ENCODE assay signal across 16 cellular contexts in genomic region chr2:223787358-223787757, GRCh38. TPM values are rescaled to one million over a fixed set of nuclear protein-coding genes. Genes with fewer than 3 reads are reported as not detected.
DNase-seq lines count a peak whose midpoint lies in the region; ATAC-seq and TF ChIP-seq lines count a peak whose summit lies in the region.
"Had no signal": no experiment of that assay in that cellular context is flagged by ENCODE, and none has a peak within 500 bp of the region (broad histone marks: within the 10 kb centered on the region; RNA-seq: fewer than 3 reads in every experiment).

No MANE protein-coding gene starts in this region.

- H3K36me3 ChIP-seq in endodermal cell (ENCODE audit: control insufficient read depth, insufficient read depth, low read length) (no peaks in the 10 kb centered on the region), PC-3 (ENCODE audit: low read depth, low read length) (peaks cover 12% of the 10 kb centered on the region)

- H3K4me1 ChIP-seq in endodermal cell (ENCODE audit: control insufficient read depth, insufficient read depth, low read length) (no peaks in the 10 kb centered on the region), PC-3 (ENCODE audit: insufficient read depth, low read length) (no peaks in the 10 kb centered on the region)

- no peak overlapping the region for H3K9ac ChIP-seq in endodermal cell (ENCODE audit: extremely low read depth, low read length, poor library complexity, severe bottlenecking)
- H3K9ac ChIP-seq in PC-3 (ENCODE audit: low read length) = no peak overlapping the region

- no peaks in the 10 kb centered on the region for H4K20me1 ChIP-seq in PC-3 (ENCODE audit: low read length)

- DNase-seq in endodermal cell (no peak), GM19238 (ENCODE audit: insufficient read length, low spot score) (no peak), PC-3 (no peak), NCI-H187 (lab: John Stamatoyannopoulos, UW) (no peak)
- no peak for DNase-seq in activated CD4-positive, alpha-beta T cell treated with anti-CD3 and anti-CD28 coated beads, Interleukin-2, amount 50 U/mL, for 1 hour
- DNase-seq: activated CD4-positive, alpha-beta T cell treated with anti-CD3 and anti-CD28 coated beads for 36 hours; AML-193; anterior cingulate cortex; cortex of kidney; H7; NCI-H2227 treated with DMSO at 0.1 percent for 48 hours had no signal

- H3K4me3 Mint-ChIP-seq in endodermal cell = no peak overlapping the region
- H3K4me3 Mint-ChIP-seq: activated CD4-positive, alpha-beta T cell treated with anti-CD3 and anti-CD28 coated beads for 36 hours; activated T-helper 1 cell treated with anti-CD3 and anti-CD28 coated beads, Interleukin-12 subunit alpha, Interleukin-12 subunit beta, Interleukin-2, Interleukin-4 antibody, amounts not matched to agents 30 ng/mL and 10 ng/mL and 1 ng/mL, durations not matched to agents 14 hours and 24 hours and 36 hours; T-helper 1 cell treated with Interleukin-12 subunit alpha and Interleukin-12 subunit beta and Interleukin-4 antibody, amounts not matched to agents 30 μg/mL and 1 μg/mL, for 36 hours had no signal

- 83% methylated on average over 2 of the region's 2 CpGs; no CpG with 5 or more reads in 1 of the 2 experiments for WGBS in endodermal cell (ENCODE audit: insufficient coverage in 1 of 2, insufficient read length in 1 of 2), 2 experiments

- H3K27ac Mint-ChIP-seq in endodermal cell = peak overlapping the region; percentile 0
- H3K27ac Mint-ChIP-seq: activated CD4-positive, alpha-beta T cell treated with anti-CD3 and anti-CD28 coated beads for 36 hours; activated T-helper 1 cell treated with anti-CD3 and anti-CD28 coated beads, Interleukin-12 subunit alpha, Interleukin-12 subunit beta, Interleukin-2, Interleukin-4 antibody, amounts not matched to agents 30 ng/mL and 10 ng/mL and 1 ng/mL, durations not matched to agents 14 hours and 24 hours and 36 hours; T-helper 1 cell treated with Interleukin-12 subunit alpha and Interleukin-12 subunit beta and Interleukin-4 antibody, amounts not matched to agents 30 μg/mL and 1 μg/mL, for 36 hours had no signal

- no peaks in the 10 kb centered on the region for H3F3A ChIP-seq in PC-3 (ENCODE audit: low read length, unreplicated experiment)

- H3K27ac ChIP-seq in endodermal cell (ENCODE audit: low read depth, low read length) (no peak overlapping the region), PC-3 (ENCODE audit: low read length) (no peak overlapping the region)

- TF ChIP-seq CTCF in endodermal cell (conservative IDR thresholded peaks at IDR 0.05) = no peak
- TF ChIP-seq CTCF in PC-3 (conservative IDR thresholded peaks at IDR 0.05; ENCODE audit: low read depth, low read length) = no peak

- H3K9me3 ChIP-seq in endodermal cell (ENCODE audit: control insufficient read depth, low read length) (no peaks in the 10 kb centered on the region), PC-3 (ENCODE audit: low read length) (no peaks in the 10 kb centered on the region)

- H3K27me3 ChIP-seq in endodermal cell (ENCODE audit: control insufficient read depth, insufficient read depth, low read length, poor library complexity, severe bottlenecking) = no peaks in the 10 kb centered on the region
- no peaks in the 10 kb centered on the region for H3K27me3 ChIP-seq in PC-3 (ENCODE audit: low read length)

- H3K36me3 Mint-ChIP-seq in endodermal cell (ENCODE audit: low read depth) = no peaks in the 10 kb centered on the region

- POLR2A ChIA-PET in PC-3 (lab: Charles Lee; ENCODE audit: unreplicated experiment) = no interaction called here

- CTCF ChIA-PET in PC-3 (lab: Charles Lee) = no interaction called here

- peaks cover 22% of the 10 kb centered on the region for H3K4me1 Mint-ChIP-seq in endodermal cell

- no peak overlapping the region for H2AFZ ChIP-seq in PC-3 (ENCODE audit: low read length)

- no TSS peak for BruUV-seq in PC-3 (replicated peaks; lab: Mats Ljungman, UMichigan)

- no peak overlapping the region for H3K4me2 ChIP-seq in PC-3 (ENCODE audit: low read length)

- peaks cover under 1% of the 10 kb centered on the region for H3K9me3 Mint-ChIP-seq in endodermal cell
- H3K9me3 Mint-ChIP-seq: activated T-helper 1 cell treated with anti-CD3 and anti-CD28 coated beads, Interleukin-12 subunit alpha, Interleukin-12 subunit beta, Interleukin-2, Interleukin-4 antibody, amounts not matched to agents 30 ng/mL and 10 ng/mL and 1 ng/mL, durations not matched to agents 14 hours and 24 hours and 36 hours; T-helper 1 cell treated with Interleukin-12 subunit alpha and Interleukin-12 subunit beta and Interleukin-4 antibody, amounts not matched to agents 30 μg/mL and 1 μg/mL, for 36 hours had no signal

- H3K4me3 ChIP-seq in endodermal cell (ENCODE audit: low read length) = no peak overlapping the region
- H3K4me3 ChIP-seq in PC-3 (ENCODE audit: low read length) = no peak overlapping the region

- intact Hi-C loops in PC-3 (cut with micrococcal nuclease) = no loop called here

- H3K9me2 ChIP-seq in PC-3 (replicated peaks; ENCODE audit: low read length) = no peaks in the 10 kb centered on the region

- H3K27me3 Mint-ChIP-seq in endodermal cell (ENCODE audit: insufficient read depth) = no peaks in the 10 kb centered on the region
- H3K27me3 Mint-ChIP-seq: activated CD4-positive, alpha-beta T cell treated with anti-CD3 and anti-CD28 coated beads for 36 hours had no signal

- peaks cover 95% of the 10 kb centered on the region for H3K79me2 ChIP-seq in PC-3 (ENCODE audit: low read length)

- ATAC-seq in GM18517 (IDR thresholded peaks at IDR 0.05; ENCODE audit: unreplicated experiment) = peak; percentile 27
- ATAC-seq in GM21576 (IDR thresholded peaks at IDR 0.05; ENCODE audit: unreplicated experiment) = peak; percentile 23
- ATAC-seq in HG03354 (IDR thresholded peaks at IDR 0.05; ENCODE audit: poor library complexity, severe bottlenecking, unreplicated experiment) = peak; percentile 46
- no peak for ATAC-seq in PC-3
- ATAC-seq: activated CD4-positive, alpha-beta T cell treated with anti-CD3 and anti-CD28 coated beads for 36 hours had no signal

RNA-seq across cellular contexts. Expression of gene AP1S3, which starts 50.0 kb away (rescaled TPM):
- 1 to 10 TPM; 5.6 to 6.9 TPM for total RNA-seq in endodermal cell
- 3.0 TPM for polyA plus RNA-seq in endodermal cell (2013, experiment 1 of 2)
- polyA plus RNA-seq in endodermal cell (2013, experiment 2 of 2) = 2.7 TPM
- total RNA-seq in PC-3 (2014; rRNA removed) = 34.3 and 37.6 TPM in 2 replicates
